In genomic region chr17:82148011-82148410, GRCh38 we compare ENCODE assay signal across 19 cellular contexts. TPM values are rescaled to one million over a fixed set of nuclear protein-coding genes. Genes with fewer than 3 reads are reported as not detected.
DNase-seq lines count a peak whose midpoint lies in the region; ATAC-seq, FAIRE-seq and TF ChIP-seq lines count a peak whose summit lies in the region.
"Had no signal": no experiment of that assay in that cellular context is flagged by ENCODE, and none has a peak within 500 bp of the region (broad histone marks: within the 10 kb centered on the region; RNA-seq: fewer than 3 reads in every experiment).

No MANE protein-coding gene starts in this region.

- no peak overlapping the region for H2BK120ac ChIP-seq in IMR-90 (ENCODE audit: low read depth, low read length)

- peaks cover 4% of the 10 kb centered on the region; the same call in 1 of the 2 replicates for H3K9me1 ChIP-seq in IMR-90 (ENCODE audit: insufficient read depth, low read length)

- no peak for TF ChIP-seq POLR2A in IMR-90 (IDR thresholded peaks at IDR 0.05; ENCODE audit: low read depth, low read length)

- no peak overlapping the region for H4K8ac ChIP-seq in IMR-90 (ENCODE audit: low read depth in 2 of 2, low read length in 2 of 2)

- no peak for DNase-seq in IMR-90
- no peak for DNase-seq in urothelium cell line (ENCODE audit: low spot score)
- no peak for DNase-seq in HuH-7.5 (ENCODE audit: low spot score)
- DNase-seq: AML-193; Caco-2; Calu3; CD4-positive, alpha-beta T cell; CD8-positive, alpha-beta T cell; DMS79 treated with DMSO at 0.1 percent for 48 hours; GF-D8 had no signal

- H3K27me3 ChIP-seq in IMR-90 (ENCODE audit: control insufficient read depth, insufficient read depth, low read length): no peaks in the 10 kb centered on the region
- H3K27me3 ChIP-seq: BLaER1 treated with 17β-estradiol and CSF1 and Interleukin-3, amounts not matched to agents 10 nM and 100 nM had no signal

- no peak overlapping the region for H2AFZ ChIP-seq in IMR-90 (replicated peaks; ENCODE audit: low read length, poor library complexity)

- CTCF ChIA-PET in HEK293 (lab: Yijun Ruan, JAX): no interaction called here
- CTCF ChIA-PET in IMR-90 (lab: Yijun Ruan, JAX): no interaction called here

- no TSS peak for BruUV-seq in IMR-90 (replicated peaks; lab: Mats Ljungman, UMichigan)

- intact Hi-C loops in IMR-90 (cut with micrococcal nuclease): no loop called here

- H4K20me1 ChIP-seq in IMR-90 (ENCODE audit: insufficient read depth, low read length): no peaks in the 10 kb centered on the region; the same call in 1 of the 2 replicates

- H3K4ac ChIP-seq in IMR-90 (ENCODE audit: low read depth, low read length): no peak overlapping the region

- no peak overlapping the region for H2AK5ac ChIP-seq in IMR-90 (ENCODE audit: low read depth, low read length)

- POLR2A ChIA-PET in HEK293 (lab: Yijun Ruan, JAX) (no interaction called here), IMR-90 (lab: Charles Lee; ENCODE audit: unreplicated experiment) (no interaction called here)

- peak overlapping the region; percentile 8 for H2BK5ac ChIP-seq in IMR-90 (ENCODE audit: low read depth, low read length, poor library complexity, severe bottlenecking)

- H2AK9ac ChIP-seq in IMR-90 (replicated peaks; ENCODE audit: low read depth, low read length, poor library complexity): no peak overlapping the region

- H3K9me3 ChIP-seq in HEK293 (ENCODE audit: control insufficient read depth, insufficient read depth, low read depth, low read length) (no peaks in the 10 kb centered on the region), IMR-90 (ENCODE audit: control insufficient read depth, insufficient read depth, low read length) (no peaks in the 10 kb centered on the region)
- H3K9me3 ChIP-seq: A549, Caco-2 had no signal

- dilution Hi-C loops in IMR-90 (cut with HindIII; ENCODE audit: low sequenced_read_pairs, unreplicated experiment): no loop called here

- no peak overlapping the region for H4K91ac ChIP-seq in IMR-90 (ENCODE audit: insufficient read depth, low read depth, low read length)

- H2BK15ac ChIP-seq in IMR-90 (ENCODE audit: low read depth, low read length): no peak overlapping the region

- 83% methylated on average over 1 of the region's 1 CpG; no CpG with 5 or more reads in 1 of the 2 experiments for WGBS in IMR-90 (ENCODE audit: extremely low coverage in 2 of 2, insufficient read length in 1 of 2), 2 experiments

- no peak overlapping the region for H3K4me2 ChIP-seq in IMR-90 (ENCODE audit: low read depth, low read length)
- H3K4me2 ChIP-seq: A549; BLaER1 treated with 17β-estradiol and CSF1 and Interleukin-3, amounts not matched to agents 10 nM and 100 nM had no signal

- ATAC-seq in IMR-90 (ENCODE audit: low read depth): no peak
- no peak for ATAC-seq in GM21367 (IDR thresholded peaks at IDR 0.05; ENCODE audit: unreplicated experiment)
- ATAC-seq: A549; CD8-positive, alpha-beta T cell had no signal

- no peak overlapping the region for H4K5ac ChIP-seq in IMR-90 (ENCODE audit: low read depth, low read length)

- H3K9ac ChIP-seq in IMR-90 (ENCODE audit: low read depth, low read length): no peak overlapping the region
- H3K9ac ChIP-seq: BLaER1 treated with 17β-estradiol and CSF1 and Interleukin-3, amounts not matched to agents 10 nM and 100 nM had no signal

- FAIRE-seq in urothelium cell line (lab: Jason Lieb, UNC): peak; percentile 97
- FAIRE-seq: A549, D721Med, G401.6, GM19239 had no signal

- H3K4me3 ChIP-seq in HEK293 (ENCODE audit: low read depth, low read length) (no peak overlapping the region), IMR-90 (ENCODE audit: insufficient read depth, low read depth, low read length) (no peak overlapping the region)
- H3K4me3 ChIP-seq: A549; BLaER1 treated with 17β-estradiol and CSF1 and Interleukin-3, amounts not matched to agents 10 nM and 100 nM had no signal

- no peak overlapping the region for H3K56ac ChIP-seq in IMR-90 (ENCODE audit: extremely low read depth, insufficient read depth, low read length)

- no peak overlapping the region for H3K23ac ChIP-seq in IMR-90 (ENCODE audit: low read depth, low read length)

- H3K36me3 ChIP-seq in HEK293 (ENCODE audit: control insufficient read depth in 2 of 2, insufficient read depth in 1 of 2, low read length in 2 of 2) (peaks cover 0 to 18% of the 10 kb centered on the region in 2 experiments; a peak in 2 of 3 replicates), IMR-90 (ENCODE audit: control insufficient read depth, insufficient read depth, low read length) (0 out of 2 replicates have a peak, but pooled peaks cover 3% of the 10 kb centered on the region)
- H3K36me3 ChIP-seq: BLaER1 treated with 17β-estradiol and CSF1 and Interleukin-3, amounts not matched to agents 10 nM and 100 nM had no signal

- TF ChIP-seq RAD21 in IMR-90 (IDR thresholded peaks at IDR 0.05; ENCODE audit: low read length): no peak

- H3K27ac ChIP-seq in HEK293 (ENCODE audit: extremely low read depth, low read depth, low read length) (no peak overlapping the region), IMR-90 (ENCODE audit: insufficient read depth, low read length) (no peak overlapping the region)
- H3K27ac ChIP-seq: 22Rv1; A549; BLaER1 treated with 17β-estradiol and CSF1 and Interleukin-3, amounts not matched to agents 10 nM and 100 nM; C4-2B had no signal

- H3K14ac ChIP-seq in IMR-90 (replicated peaks; ENCODE audit: low read depth, low read length): no peak overlapping the region

- no peak overlapping the region for H3K18ac ChIP-seq in IMR-90 (ENCODE audit: low read depth, low read length)

- H3K4me1 ChIP-seq in HEK293 (ENCODE audit: control insufficient read depth, insufficient read depth, low read length) (no peaks in the 10 kb centered on the region), IMR-90 (ENCODE audit: control insufficient read depth, insufficient read depth, low read length) (no peaks in the 10 kb centered on the region)
- H3K4me1 ChIP-seq: A549; BLaER1 treated with 17β-estradiol and CSF1 and Interleukin-3, amounts not matched to agents 10 nM and 100 nM; Caco-2 had no signal

- in situ Hi-C loops in IMR-90 (cut with MboI; ENCODE audit: low sequenced_read_pairs): no loop called here

- TF ChIP-seq CTCF in HEK293 (tag by site-specific recombination; IDR thresholded peaks at IDR 0.05) (no peak), IMR-90 (conservative IDR thresholded peaks at IDR 0.05; ENCODE audit: low read depth, low read length) (no peak)

- H3K79me1 ChIP-seq in IMR-90 (ENCODE audit: low read depth in 1 of 2, low read length in 2 of 2): peaks cover 0 to 5% of the 10 kb centered on the region in 2 experiments; a peak in 1 of 4 replicates

- H2BK20ac ChIP-seq in IMR-90 (ENCODE audit: low read depth, low read length): no peak overlapping the region

TF ChIP-seq in HEK293, 187 proteins besides CTCF, POLR2A, EP300 and RAD21:
- no peak for TF ChIP-seq ZEB2 (tag by site-specific recombination; IDR thresholded peaks at IDR 0.05)
- TF ChIP-seq ZNF404 (tag by site-specific recombination; IDR thresholded peaks at IDR 0.05): no peak
- TF ChIP-seq ZNF366 (tag by site-specific recombination; conservative IDR thresholded peaks at IDR 0.05): peak; percentile 67
- peak; percentile 9; the same call in 1 of the 2 replicates for TF ChIP-seq EGR2 (tag by site-specific recombination; IDR thresholded peaks at IDR 0.05; ENCODE audit: low read depth)
- peak; percentile 54 for TF ChIP-seq ZBTB17 (tag by site-specific recombination; IDR thresholded peaks at IDR 0.05)
TF ChIP-seq in HEK293: peak in this region for 3.

TF ChIP-seq in IMR-90, 13 proteins besides CTCF, POLR2A, EP300 and RAD21:
- TF ChIP-seq BHLHE40 (IDR thresholded peaks at IDR 0.05; ENCODE audit: low read depth, low read length) (no peak), ELK1 (IDR thresholded peaks at IDR 0.05; ENCODE audit: borderline replicate concordance, low read depth, low read length) (no peak), SMC3 (IDR thresholded peaks at IDR 0.05; ENCODE audit: low read depth, low read length) (no peak), MAZ (IDR thresholded peaks at IDR 0.05; ENCODE audit: borderline replicate concordance, low read depth, low read length) (no peak), RFX5 (IDR thresholded peaks at IDR 0.05; ENCODE audit: low read depth, low read length) (no peak), RCOR1 (IDR thresholded peaks at IDR 0.05; ENCODE audit: insufficient replicate concordance, low read length) (no peak), CHD1 (IDR thresholded peaks at IDR 0.05; ENCODE audit: low read depth, low read length) (no peak), MXI1 (IDR thresholded peaks at IDR 0.05; ENCODE audit: borderline replicate concordance, low read depth, low read length) (no peak), NFE2L2 (IDR thresholded peaks at IDR 0.05; ENCODE audit: low read depth, low read length) (no peak), CEBPB (IDR thresholded peaks at IDR 0.05; ENCODE audit: low read depth, low read length) (no peak)

RNA-seq across cellular contexts. Expression of gene FASN, which starts 50.0 kb away (rescaled TPM):
- 12.4 and 15.3 TPM in 2 replicates for total RNA-seq in IMR-90 (2012; rRNA removed)
- 56.0 and 68.5 TPM in 2 replicates for polyA plus RNA-seq in IMR-90 (2012; rRNA removed)
- polyA plus RNA-seq in IMR-90 (2012; cell fraction: cytosol; rRNA removed): 22.8 and 57.7 TPM in 2 replicates
- polyA plus RNA-seq in IMR-90 (2012; cell fraction: nucleus; rRNA removed; ENCODE audit: low replicate concordance): 126 and 440 TPM in 2 replicates
